1 cellular context compared by ENCODE assay signal in genomic region chr4:48042979-48043461, GRCh38.
TF ChIP-seq lines count a peak whose summit lies in the region.

No MANE protein-coding gene starts in this region.

TF ChIP-seq in GM23338, 12 proteins besides CTCF, POLR2A, EP300 and RAD21 (continued from another document):
- no peak for TF ChIP-seq ZNF462 (CRISPR knock-in tag; IDR thresholded peaks at IDR 0.05)
- TF ChIP-seq REST (IDR thresholded peaks at IDR 0.05; ENCODE audit: unreplicated experiment), result no peak
- TF ChIP-seq ZNF114 (CRISPR knock-in tag; IDR thresholded peaks at IDR 0.05), result no peak
- TF ChIP-seq EZH2 (IDR thresholded peaks at IDR 0.05; ENCODE audit: low read depth, unreplicated experiment), result no peak
- no peak for TF ChIP-seq CREB1 (CRISPR knock-in tag; IDR thresholded peaks at IDR 0.05; ENCODE audit: low read depth)
- TF ChIP-seq ETS1 (IDR thresholded peaks at IDR 0.05), result no peak
- no peak for TF ChIP-seq NANOG (IDR thresholded peaks at IDR 0.05; ENCODE audit: borderline replicate concordance)
